1 cellular context compared by ENCODE assay signal in the genomic region with DNA sequence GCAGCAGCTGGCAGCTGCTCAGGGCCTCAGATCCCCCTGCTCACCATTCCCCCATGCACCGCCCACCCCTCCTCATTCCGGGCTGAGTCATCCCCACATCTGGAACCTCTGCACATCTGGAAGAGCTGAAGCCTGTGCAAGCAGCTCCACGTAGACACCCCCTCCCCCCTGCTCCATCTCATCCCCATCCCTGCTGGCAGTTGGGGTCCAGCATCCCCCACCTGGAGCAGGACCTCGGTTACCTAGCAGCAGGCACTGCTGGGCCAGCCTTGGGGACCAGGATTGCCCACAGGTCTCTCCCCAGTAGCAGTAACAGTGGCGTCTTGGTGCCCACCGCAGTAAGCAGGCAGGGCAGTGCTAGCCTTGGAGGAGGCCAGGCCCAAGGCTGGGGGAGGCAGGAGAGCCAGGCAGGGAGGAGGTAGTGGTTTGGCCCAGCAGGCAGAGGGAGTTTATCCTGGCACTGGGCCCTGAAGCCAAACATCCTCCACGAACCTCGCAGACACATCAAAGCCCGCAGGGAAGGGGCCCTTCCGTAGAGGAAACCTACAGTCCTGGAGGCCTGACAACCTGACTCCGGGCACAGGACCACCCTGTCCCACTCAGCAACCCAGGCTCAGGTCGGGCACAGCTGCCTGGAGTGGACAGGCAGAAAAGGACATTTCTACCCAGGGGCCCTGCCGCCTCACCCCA.
TF ChIP-seq lines count a peak whose summit lies in the region.

No MANE protein-coding gene starts in this region.

TF ChIP-seq in WTC11, 78 proteins besides CTCF, POLR2A, EP300 and RAD21 (continued from another document):
- TF ChIP-seq FOXP1 (CRISPR knock-in tag; IDR thresholded peaks at IDR 0.05; ENCODE audit: borderline replicate concordance): no peak
- TF ChIP-seq, protein P1, sequence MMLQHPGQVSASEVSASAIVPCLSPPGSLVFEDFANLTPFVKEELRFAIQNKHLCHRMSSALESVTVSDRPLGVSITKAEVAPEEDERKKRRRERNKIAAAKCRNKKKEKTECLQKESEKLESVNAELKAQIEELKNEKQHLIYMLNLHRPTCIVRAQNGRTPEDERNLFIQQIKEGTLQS (CRISPR knock-in tag; conservative IDR thresholded peaks at IDR 0.05): no peak
